11 cellular contexts compared by ENCODE assay signal in genomic region chr1:38014171-38014570, GRCh38. TPM values are rescaled to one million over a fixed set of nuclear protein-coding genes. Genes with fewer than 3 reads are reported as not detected.
A peak's percentile ranks its signal among the peaks of the same experiment; 100 is the strongest.
DNase-seq lines count a peak whose midpoint lies in the region; ATAC-seq and TF ChIP-seq lines count a peak whose summit lies in the region.
"Had no signal": no experiment of that assay in that cellular context is flagged by ENCODE, and none has a peak within 500 bp of the region (broad histone marks: within the 10 kb centered on the region; RNA-seq: fewer than 3 reads in every experiment).

No MANE protein-coding gene starts in this region.

- H3K27ac Mint-ChIP-seq in activated T-helper 1 cell treated with anti-CD3 and anti-CD28 coated beads, Interleukin-12 subunit alpha, Interleukin-12 subunit beta, Interleukin-2, Interleukin-4 antibody, amounts not matched to agents 30 ng/mL and 10 ng/mL and 1 ng/mL, durations not matched to agents 14 hours and 24 hours and 36 hours, result no peak overlapping the region

- peak overlapping the region; percentile 94 for H3K9ac ChIP-seq in GM23248
- H3K9ac ChIP-seq in iPS-18a (ENCODE audit: low read length), result no peak overlapping the region

- intact Hi-C loops in activated T-helper 1 cell treated with anti-CD3 and anti-CD28 coated beads, Interleukin-12 subunit alpha, Interleukin-12 subunit beta, Interleukin-2, Interleukin-4 antibody, amounts not matched to agents 30 ng/mL and 10 ng/mL and 1 ng/mL, durations not matched to agents 14 hours and 24 hours and 36 hours (cut with micrococcal nuclease), result loop anchor here (10.0 kb wide), 1 partner anchor 149 kb away; no protein-coding TSS in a partner anchor

- H3K9me3 ChIP-seq in GM23248 (ENCODE audit: low read depth) (no peaks in the 10 kb centered on the region), iPS-18a (ENCODE audit: control insufficient read depth, low read depth, low read length) (no peaks in the 10 kb centered on the region)
- H3K9me3 ChIP-seq: upper lobe of right lung had no signal

- H3K27me3 ChIP-seq in GM23248 (replicated peaks; ENCODE audit: insufficient read depth) (no peaks in the 10 kb centered on the region), iPS-18a (ENCODE audit: control insufficient read depth, insufficient read depth, low read length) (no peaks in the 10 kb centered on the region)
- H3K27me3 ChIP-seq: upper lobe of right lung had no signal

- no peak for ATAC-seq in GM19463 (IDR thresholded peaks at IDR 0.05; ENCODE audit: unreplicated experiment)
- ATAC-seq in GM21360 (IDR thresholded peaks at IDR 0.05; ENCODE audit: unreplicated experiment), result no peak
- ATAC-seq: upper lobe of right lung had no signal

- H2AFZ ChIP-seq in GM23248, result no peak overlapping the region

- peaks cover 18% of the 10 kb centered on the region for H3F3A ChIP-seq in GM23248 (ENCODE audit: insufficient read depth)

- H3K36me3 ChIP-seq in GM23248 (ENCODE audit: low read depth) (peaks cover 29% of the 10 kb centered on the region; the same call in 1 of the 2 replicates), iPS-18a (ENCODE audit: control insufficient read depth, low read depth, low read length) (peaks cover 36% of the 10 kb centered on the region)

- H3K4me2 ChIP-seq in GM23248 (ENCODE audit: unreplicated experiment), result peak overlapping the region; percentile 97

- H4K20me1 ChIP-seq in GM23248 (ENCODE audit: insufficient read depth), result no peaks in the 10 kb centered on the region

- WGBS in GM23248 (ENCODE audit: low coverage in 1 of 2, low lambda C conversion rate in 2 of 2, missing lambda C conversion rate in 2 of 2), 2 experiments, result 39 to 45% methylated on average over 4 of the region's 4 CpGs

- CTCF ChIA-PET in AG04449 (lab: Yijun Ruan, JAX), result interaction anchor here (1.3 to 20.1 kb wide), 5 partner anchors 9 to 822 kb away, joined by 5 to 398 read pairs (median 13); partner anchors contain the start of gene SF3A3

- peaks cover 27% of the 10 kb centered on the region for H3K36me3 Mint-ChIP-seq in activated T-helper 1 cell treated with anti-CD3 and anti-CD28 coated beads, Interleukin-12 subunit alpha, Interleukin-12 subunit beta, Interleukin-2, Interleukin-4 antibody, amounts not matched to agents 30 ng/mL and 10 ng/mL and 1 ng/mL, durations not matched to agents 14 hours and 24 hours and 36 hours (ENCODE audit: low read depth)

- peaks cover 3% of the 10 kb centered on the region for H3K9me3 Mint-ChIP-seq in activated T-helper 1 cell treated with anti-CD3 and anti-CD28 coated beads, Interleukin-12 subunit alpha, Interleukin-12 subunit beta, Interleukin-2, Interleukin-4 antibody, amounts not matched to agents 30 ng/mL and 10 ng/mL and 1 ng/mL, durations not matched to agents 14 hours and 24 hours and 36 hours

- no peaks in the 10 kb centered on the region for H3K27me3 Mint-ChIP-seq in activated T-helper 1 cell treated with anti-CD3 and anti-CD28 coated beads, Interleukin-12 subunit alpha, Interleukin-12 subunit beta, Interleukin-2, Interleukin-4 antibody, amounts not matched to agents 30 ng/mL and 10 ng/mL and 1 ng/mL, durations not matched to agents 14 hours and 24 hours and 36 hours (ENCODE audit: insufficient read depth)

- peaks cover 48% of the 10 kb centered on the region for H3K4me1 Mint-ChIP-seq in activated T-helper 1 cell treated with anti-CD3 and anti-CD28 coated beads, Interleukin-12 subunit alpha, Interleukin-12 subunit beta, Interleukin-2, Interleukin-4 antibody, amounts not matched to agents 30 ng/mL and 10 ng/mL and 1 ng/mL, durations not matched to agents 14 hours and 24 hours and 36 hours (ENCODE audit: low read depth)

- H3K4me3 Mint-ChIP-seq in activated T-helper 1 cell treated with anti-CD3 and anti-CD28 coated beads, Interleukin-12 subunit alpha, Interleukin-12 subunit beta, Interleukin-2, Interleukin-4 antibody, amounts not matched to agents 30 ng/mL and 10 ng/mL and 1 ng/mL, durations not matched to agents 14 hours and 24 hours and 36 hours, result peak overlapping the region; percentile 96

- H3K4me3 ChIP-seq in AG04449 (ENCODE audit: low read depth, low read length), result peak overlapping the region; percentile 82
- peak overlapping the region; percentile 91 for H3K4me3 ChIP-seq in GM23248
- peak overlapping the region; percentile 89 for H3K4me3 ChIP-seq in iPS-18a (ENCODE audit: low read length)

- no peaks in the 10 kb centered on the region for H3K9me2 ChIP-seq in GM23248 (ENCODE audit: insufficient read depth)

- no peak for TF ChIP-seq CTCF in AG04449 (IDR thresholded peaks at IDR 0.05; ENCODE audit: insufficient read depth, low read length, missing control alignments)

- in situ Hi-C loops in GM23248 (cut with MboI), result no loop called here

- H3K27ac ChIP-seq in GM23248 (peak overlapping the region; percentile 14; the same call in 1 of the 2 replicates), iPS-18a (ENCODE audit: low read length) (no peak overlapping the region)

- POLR2A ChIA-PET in AG04449 (lab: Yijun Ruan, JAX), result interaction anchor here (3.9 kb wide), 1 partner anchor 13 kb away, joined by 26 read pairs; no protein-coding TSS in a partner anchor

- H3K79me2 ChIP-seq in GM23248 (ENCODE audit: insufficient read depth), result peaks cover 61% of the 10 kb centered on the region

- H3K4me1 ChIP-seq in GM23248 (ENCODE audit: insufficient read depth) (peaks cover 17% of the 10 kb centered on the region), iPS-18a (ENCODE audit: control insufficient read depth, low read depth, low read length) (peaks cover 3% of the 10 kb centered on the region)

- no peak for DNase-seq in AG04449 (ENCODE audit: low read depth, low spot score)
- DNase-seq in GM23248, result peak; percentile 68
- no peak for DNase-seq in activated T-helper 1 cell treated with anti-CD3 and anti-CD28 coated beads, Interleukin-12 subunit alpha, Interleukin-12 subunit beta, Interleukin-2, Interleukin-4 antibody, amounts not matched to agents 30 ng/mL and 10 ng/mL and 1 ng/mL, durations not matched to agents 14 hours and 24 hours and 36 hours (ENCODE audit: low spot score)
- DNase-seq in NCI-H2029 treated with DMSO at 0.1 percent for 48 hours (lab: John Stamatoyannopoulos, UW), result no peak
- no peak for DNase-seq in dermis blood vessel endothelial cell
- DNase-seq: activated gamma-delta T cell; stimulated activated CD4-positive, alpha-beta T cell treated with anti-CD3 and anti-CD28 coated beads, Interleukin-12 subunit alpha, Interleukin-12 subunit beta, amount 100 ng/mL, for 4 hours had no signal

RNA-seq across cellular contexts. Expression of gene UTP11, which starts 1.6 kb away (rescaled TPM):
- 25.8 and 37.1 TPM in 2 replicates for total RNA-seq in GM23248 (2014; rRNA removed; shearing (Covaris generic))
- 51.0 and 54.3 TPM in 2 replicates for polyA plus RNA-seq in GM23248 (2016; fragmentation: Nextera tagmentation; extraction: Ambion mirVana)
- total RNA-seq in activated T-helper 1 cell treated with anti-CD3 and anti-CD28 coated beads, Interleukin-12 subunit alpha, Interleukin-12 subunit beta, Interleukin-2, Interleukin-4 antibody, amounts not matched to agents 30 ng/mL and 10 ng/mL and 1 ng/mL, durations not matched to agents 14 hours and 24 hours and 36 hours, result 106 and 108 TPM in 2 replicates
- 47.0 and 47.5 TPM in 2 replicates for total RNA-seq in dermis blood vessel endothelial cell

RNA-seq across cellular contexts. Expression of gene FHL3, which starts 8.9 kb away (rescaled TPM):
- total RNA-seq in GM23248 (2014; rRNA removed; shearing (Covaris generic)), result 26.9 and 31.7 TPM in 2 replicates
- 44.4 and 48.0 TPM in 2 replicates for polyA plus RNA-seq in GM23248 (2016; fragmentation: Nextera tagmentation; extraction: Ambion mirVana)
- 32.5 and 35.7 TPM in 2 replicates for total RNA-seq in activated T-helper 1 cell treated with anti-CD3 and anti-CD28 coated beads, Interleukin-12 subunit alpha, Interleukin-12 subunit beta, Interleukin-2, Interleukin-4 antibody, amounts not matched to agents 30 ng/mL and 10 ng/mL and 1 ng/mL, durations not matched to agents 14 hours and 24 hours and 36 hours
- total RNA-seq in dermis blood vessel endothelial cell, result 12.4 and 20.2 TPM in 2 replicates

RNA-seq across cellular contexts. Expression of gene SF3A3, which starts 24.3 kb away (rescaled TPM):
- total RNA-seq in GM23248 (2014; rRNA removed; shearing (Covaris generic)), result 37.9 and 62.3 TPM in 2 replicates
- 63.4 and 72.3 TPM in 2 replicates for polyA plus RNA-seq in GM23248 (2016; fragmentation: Nextera tagmentation; extraction: Ambion mirVana)
- 136 and 138 TPM in 2 replicates for total RNA-seq in activated T-helper 1 cell treated with anti-CD3 and anti-CD28 coated beads, Interleukin-12 subunit alpha, Interleukin-12 subunit beta, Interleukin-2, Interleukin-4 antibody, amounts not matched to agents 30 ng/mL and 10 ng/mL and 1 ng/mL, durations not matched to agents 14 hours and 24 hours and 36 hours
- total RNA-seq in dermis blood vessel endothelial cell, result 73.7 and 136 TPM in 2 replicates

RNA-seq across cellular contexts. Expression of gene POU3F1, which starts 32.4 kb away (rescaled TPM):
- not detected in 2 replicates for total RNA-seq in GM23248 (2014; rRNA removed; shearing (Covaris generic))
- polyA plus RNA-seq in GM23248 (2016; fragmentation: Nextera tagmentation; extraction: Ambion mirVana), result not detected in 2 replicates
- total RNA-seq in activated T-helper 1 cell treated with anti-CD3 and anti-CD28 coated beads, Interleukin-12 subunit alpha, Interleukin-12 subunit beta, Interleukin-2, Interleukin-4 antibody, amounts not matched to agents 30 ng/mL and 10 ng/mL and 1 ng/mL, durations not matched to agents 14 hours and 24 hours and 36 hours, result 1.5 and 1.8 TPM in 2 replicates
- total RNA-seq in dermis blood vessel endothelial cell, result under 0.01 and 0.05 TPM in 2 replicates
- total RNA-seq: upper lobe of right lung had no signal
